ENCODE assay signal across 18 cellular contexts in genomic region chrX:124504106-124504983, GRCh38.
DNase-seq lines count a peak whose midpoint lies in the region; ATAC-seq and TF ChIP-seq lines count a peak whose summit lies in the region.
"Had no signal": no experiment of that assay in that cellular context is flagged by ENCODE, and none has a peak within 500 bp of the region (broad histone marks: within the 10 kb centered on the region; RNA-seq: fewer than 3 reads in every experiment).

No MANE protein-coding gene starts in this region.

- no peak overlapping the region for H3K27ac ChIP-seq in gastrocnemius medialis
- H3K27ac ChIP-seq: ascending aorta, lower lobe of right lung, skin epidermis, upper lobe of left lung, VCaP had no signal

- no peak for TF ChIP-seq CTCF in GM12865 (IDR thresholded peaks at IDR 0.05; ENCODE audit: insufficient read depth, low read depth, low read length, missing control alignments)
- TF ChIP-seq CTCF in gastrocnemius medialis (IDR thresholded peaks at IDR 0.05 in 4 of 5, conservative IDR thresholded peaks at IDR 0.05 in 1 of 5): no peak

- TF ChIP-seq POLR2A in gastrocnemius medialis (IDR thresholded peaks at IDR 0.05): no peak

- H3K27me3 ChIP-seq in gastrocnemius medialis: no peaks in the 10 kb centered on the region
- H3K27me3 ChIP-seq: ascending aorta, upper lobe of left lung had no signal

- H3K9me3 ChIP-seq in gastrocnemius medialis: no peaks in the 10 kb centered on the region
- H3K9me3 ChIP-seq: ascending aorta, lower lobe of right lung, upper lobe of left lung had no signal

- DNase-seq in GM12865 (ENCODE audit: low read depth) (peak; percentile 38), gastrocnemius medialis (no peak), NAMALWA (ENCODE audit: low spot score) (no peak)
- DNase-seq: AML-193; effector CD4-positive, alpha-beta T cell; lower lobe of right lung; NCI-H1417 treated with DMSO at 0.1 percent for 48 hours; NCI-H526 treated with DMSO at 0.1 percent for 48 hours; SHP77; upper lobe of left lung had no signal

- peak; percentile 81 for ATAC-seq in GM19455 (IDR thresholded peaks at IDR 0.05; ENCODE audit: unreplicated experiment)
- peak; percentile 79 for ATAC-seq in HG02870 (IDR thresholded peaks at IDR 0.05; ENCODE audit: unreplicated experiment)
- ATAC-seq in HG03575 (IDR thresholded peaks at IDR 0.05; ENCODE audit: extremely low read depth, insufficient number of reproducible peaks, low FRiP score, unreplicated experiment): peak; percentile 78
- ATAC-seq in GM19397 (IDR thresholded peaks at IDR 0.05; ENCODE audit: unreplicated experiment): no peak
- ATAC-seq in HG03571 (IDR thresholded peaks at IDR 0.05; ENCODE audit: unreplicated experiment): no peak
- no peak for ATAC-seq in gastrocnemius medialis
- ATAC-seq: lower lobe of right lung had no signal

- in situ Hi-C loops in gastrocnemius medialis (cut with MboI; ENCODE audit: low sequenced_read_pairs in 4 of 4): no loop called here

- H3K36me3 ChIP-seq in gastrocnemius medialis: no peaks in the 10 kb centered on the region
- H3K36me3 ChIP-seq: ascending aorta, lower lobe of right lung, upper lobe of left lung had no signal

- intact Hi-C loops in gastrocnemius medialis (cut with DNase I; ENCODE audit: low total_unique reads): no loop called here

- H3K4me1 ChIP-seq in gastrocnemius medialis: no peaks in the 10 kb centered on the region
- H3K4me1 ChIP-seq: ascending aorta, lower lobe of right lung, upper lobe of left lung had no signal

- H3K4me3 ChIP-seq in GM12865 (ENCODE audit: low read depth, low read length) (no peak overlapping the region), gastrocnemius medialis (no peak overlapping the region)
- H3K4me3 ChIP-seq: ascending aorta, lower lobe of right lung, skin epidermis, upper lobe of left lung had no signal

Comparison
In these comparisons a context has a peak if more than half of its experiments do, and no peak if none do; other contexts are left out.
1. ATAC-seq: peak in GM19455 (single experiment), HG02870 (single experiment) and HG03575 (single experiment); none in GM19397 (single experiment), HG03571 (single experiment) and gastrocnemius medialis (0 of 2).